Comparison of ENCODE assay signal across 27 cellular contexts in genomic region chr13:113603116-113603710, GRCh38. TPM values are rescaled to one million over a fixed set of nuclear protein-coding genes. Genes with fewer than 3 reads are reported as not detected.
"Had no signal": no experiment of that assay in that cellular context is flagged by ENCODE, and none has a peak within 500 bp of the region (broad histone marks: within the 10 kb centered on the region; RNA-seq: fewer than 3 reads in every experiment).

No MANE protein-coding gene starts in this region.

- H3K27me3 ChIP-seq: body of pancreas, cardiac muscle cell, esophagus muscularis mucosa, neural progenitor cell, upper lobe of left lung had no signal

- H3K36me3 ChIP-seq: cardiac muscle cell, neural progenitor cell, prostate gland had no signal

- H3K4me1 ChIP-seq: body of pancreas, esophagus muscularis mucosa, prostate gland had no signal

- H3K27ac Mint-ChIP-seq: activated naive CD8-positive, alpha-beta T cell treated with anti-CD3 and anti-CD28 coated beads, Interleukin-2, amount 50 U/mL, for 24 hours; dendritic cell treated with granulocyte-macrophage colony-stimulating factor and Interleukin-4, amounts not matched to agents 40 ng/mL and 50 ng/mL, for 4 days; neural progenitor cell had no signal

- FAIRE-seq: frontal cortex had no signal

- H3K9me3 ChIP-seq: body of pancreas, esophagus muscularis mucosa, prostate gland, upper lobe of left lung had no signal

- H3K27me3 Mint-ChIP-seq: activated naive CD8-positive, alpha-beta T cell treated with anti-CD3 and anti-CD28 coated beads, Interleukin-2, amount 50 U/mL, for 24 hours; dendritic cell treated with granulocyte-macrophage colony-stimulating factor and Interleukin-4, amounts not matched to agents 40 ng/mL and 50 ng/mL, for 4 days; naive thymus-derived CD4-positive, alpha-beta T cell had no signal

- DNase-seq: activated CD8-positive, alpha-beta memory T cell treated with anti-CD3 and anti-CD28 coated beads for 24 hours; activated CD8-positive, alpha-beta memory T cell treated with anti-CD3 and anti-CD28 coated beads, Interleukin-2, amount 50 U/mL, for 4 hours; activated gamma-delta T cell; activated naive CD4-positive, alpha-beta T cell treated with anti-CD3 and anti-CD28 coated beads, Interleukin-2, amount 50 U/mL, for 16 hours; activated naive CD8-positive, alpha-beta T cell treated with anti-CD3 and anti-CD28 coated beads, Interleukin-2, amount 50 U/mL, for 24 hours; body of pancreas; effector CD4-positive, alpha-beta T cell; head of caudate nucleus; islet precursor cell; left cardiac atrium; naive thymus-derived CD4-positive, alpha-beta T cell; stimulated activated CD4-positive, alpha-beta T cell treated with anti-CD3 and anti-CD28 coated beads, Interleukin-2, amount 100 ng/mL, for 48 hours; stimulated activated CD8-positive, alpha-beta memory T cell treated with anti-CD3 and anti-CD28 coated beads, Interleukin-4, amount 100 ng/mL, for 48 hours; stimulated activated naive CD4-positive, alpha-beta T cell treated with Interleukin-2 at 50 U/mL for 16 hours; T-helper 9 cell had no signal

- H3K27ac ChIP-seq: body of pancreas, cardiac muscle cell, esophagus muscularis mucosa, neural progenitor cell, prostate gland, upper lobe of left lung had no signal

- ATAC-seq: body of pancreas; left cardiac atrium; naive thymus-derived CD4-positive, alpha-beta T cell; SK-N-SH treated with all-trans-retinoic acid at 6 μM for 48 hours had no signal

- H3K4me3 ChIP-seq: body of pancreas, cardiac muscle cell, esophagus muscularis mucosa, neural progenitor cell, prostate gland, upper lobe of left lung had no signal

- H3K9me3 Mint-ChIP-seq: activated naive CD8-positive, alpha-beta T cell treated with anti-CD3 and anti-CD28 coated beads, Interleukin-2, amount 50 U/mL, for 24 hours had no signal

- H3K4me3 Mint-ChIP-seq: activated naive CD8-positive, alpha-beta T cell treated with anti-CD3 and anti-CD28 coated beads, Interleukin-2, amount 50 U/mL, for 24 hours; dendritic cell treated with granulocyte-macrophage colony-stimulating factor and Interleukin-4, amounts not matched to agents 40 ng/mL and 50 ng/mL, for 4 days; naive thymus-derived CD4-positive, alpha-beta T cell; neural progenitor cell had no signal

RNA-seq across cellular contexts. Expression of gene ATP4B, which starts 54.8 kb away (rescaled TPM):
- total RNA-seq: body of pancreas; cardiac muscle cell; esophagus muscularis mucosa; frontal cortex; left cardiac atrium; lower leg skin; mesenteric fat pad; naive thymus-derived CD4-positive, alpha-beta T cell; osteocyte; subcutaneous adipose tissue; upper lobe of left lung had no signal
- polyA plus RNA-seq: naive thymus-derived CD4-positive, alpha-beta T cell had no signal
